ENCODE assay signal across 8 cellular contexts in the genomic region with DNA sequence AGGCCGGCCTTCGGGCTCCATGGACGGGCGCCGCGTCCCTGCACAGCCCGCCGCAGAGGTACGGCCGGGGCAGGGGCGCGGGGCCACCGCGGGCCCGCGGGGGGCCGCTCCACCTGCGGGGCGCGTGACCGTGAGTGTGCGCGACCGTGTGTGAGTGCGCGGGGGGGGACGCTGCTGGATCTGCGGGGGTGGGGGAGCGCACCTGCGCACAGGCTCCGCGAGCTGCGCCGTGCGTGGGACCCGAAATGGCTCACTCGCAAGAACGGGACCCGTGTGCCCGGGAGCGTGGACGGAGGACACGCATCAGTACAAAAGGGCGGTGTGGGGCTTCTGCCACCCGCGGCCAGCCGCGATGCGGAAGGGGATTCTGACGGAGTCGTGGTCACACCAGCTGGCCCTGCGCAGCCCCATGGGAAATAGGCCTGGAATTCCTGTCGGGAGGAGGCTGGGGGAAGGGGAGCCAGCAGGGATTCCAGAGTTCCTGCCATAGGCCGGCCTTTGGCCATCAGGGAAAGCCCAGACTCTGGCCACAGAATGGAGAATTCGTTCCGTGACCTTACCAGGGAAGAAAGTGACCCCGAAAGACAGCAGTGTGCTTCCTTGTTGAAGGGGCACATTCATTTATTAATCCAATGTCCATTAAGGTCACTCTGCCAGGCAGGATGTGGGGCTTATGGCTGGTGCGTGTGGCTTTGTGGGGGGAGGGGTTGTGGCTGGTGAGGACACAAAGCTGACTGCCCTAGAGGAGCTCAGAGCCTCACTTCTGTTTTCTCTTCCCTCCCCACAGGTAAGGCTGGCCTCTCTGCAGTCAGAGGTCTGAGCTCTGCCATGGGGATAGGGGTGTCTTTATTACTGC. TPM values are rescaled to one million over a fixed set of nuclear protein-coding genes. Genes with fewer than 3 reads are reported as not detected.
DNase-seq lines count a peak whose midpoint lies in the region; ATAC-seq and TF ChIP-seq lines count a peak whose summit lies in the region.

No MANE protein-coding gene starts in this region.

- peak overlapping the region; percentile 93 for H3K4me3 Mint-ChIP-seq in natural killer cell treated with Interleukin-12 subunit alpha and Interleukin-12 subunit beta and Interleukin-15 and Interleukin-18, amount 100 ng/mL, for 72 hours
- peak overlapping the region; percentile 97 for H3K4me3 Mint-ChIP-seq in type B pancreatic cell

- H3K36me3 Mint-ChIP-seq in natural killer cell treated with Interleukin-12 subunit alpha and Interleukin-12 subunit beta and Interleukin-15 and Interleukin-18, amount 100 ng/mL, for 72 hours: no peaks in the 10 kb centered on the region
- H3K36me3 Mint-ChIP-seq in type B pancreatic cell: peaks cover 15% of the 10 kb centered on the region

- H3K27me3 ChIP-seq in fibroblast of lung (ENCODE audit: control insufficient read depth, insufficient read depth, low read length): no peaks in the 10 kb centered on the region

- peaks cover 10% of the 10 kb centered on the region for H3K4me1 ChIP-seq in fibroblast of lung (ENCODE audit: control insufficient read depth, extremely low read depth, insufficient read depth, low read length)

- peak overlapping the region; percentile 71 to 85 (median 78) for H3K4me3 ChIP-seq in fibroblast of lung (replicated peaks in 1 of 4; ENCODE audit: control extremely low read depth in 1 of 4, insufficient read depth in 1 of 4, low read depth in 3 of 4, low read length in 4 of 4)

- H3K27ac Mint-ChIP-seq in natural killer cell treated with Interleukin-12 subunit alpha and Interleukin-12 subunit beta and Interleukin-15 and Interleukin-18, amount 100 ng/mL, for 72 hours: peak overlapping the region; percentile 89 to 90
- peak overlapping the region; percentile 95 for H3K27ac Mint-ChIP-seq in type B pancreatic cell

- no peaks in the 10 kb centered on the region for H3K9me3 ChIP-seq in fibroblast of lung (ENCODE audit: control insufficient read depth, insufficient read depth, low read depth, low read length)

- peaks cover 10 to 19% of the 10 kb centered on the region in 2 donors for H3K4me1 Mint-ChIP-seq in natural killer cell treated with Interleukin-12 subunit alpha and Interleukin-12 subunit beta and Interleukin-15 and Interleukin-18, amount 100 ng/mL, for 72 hours (ENCODE audit: low read depth in 2 of 2)
- H3K4me1 Mint-ChIP-seq in type B pancreatic cell (ENCODE audit: unreplicated experiment): peaks cover 38% of the 10 kb centered on the region

- H4K20me1 ChIP-seq in fibroblast of lung (ENCODE audit: control insufficient read depth, extremely low read depth, insufficient read depth, low read length): no peaks in the 10 kb centered on the region

- H3K36me3 ChIP-seq in fibroblast of lung (ENCODE audit: control insufficient read depth, insufficient read depth, low read length): peaks cover 16% of the 10 kb centered on the region

- H3K27me3 Mint-ChIP-seq in natural killer cell treated with Interleukin-12 subunit alpha and Interleukin-12 subunit beta and Interleukin-15 and Interleukin-18, amount 100 ng/mL, for 72 hours: no peaks in the 10 kb centered on the region
- no peaks in the 10 kb centered on the region for H3K27me3 Mint-ChIP-seq in type B pancreatic cell

- H3K4me2 ChIP-seq in fibroblast of lung (ENCODE audit: extremely low read depth, insufficient read depth, low read length): peak overlapping the region; percentile 97

- H3K9ac ChIP-seq in fibroblast of lung (ENCODE audit: insufficient read depth, low read length): peak overlapping the region; percentile 77

- peak overlapping the region; percentile 81 for H3K27ac ChIP-seq in fibroblast of lung (ENCODE audit: insufficient read depth, low read length)

- no peaks in the 10 kb centered on the region for H3K9me3 Mint-ChIP-seq in natural killer cell treated with Interleukin-12 subunit alpha and Interleukin-12 subunit beta and Interleukin-15 and Interleukin-18, amount 100 ng/mL, for 72 hours
- H3K9me3 Mint-ChIP-seq in type B pancreatic cell: no peaks in the 10 kb centered on the region

- TF ChIP-seq CTCF in fibroblast of lung (conservative IDR thresholded peaks at IDR 0.05 in 1 of 2, IDR thresholded peaks at IDR 0.05 in 1 of 2; ENCODE audit: low read depth in 1 of 2, low read length in 2 of 2): no peak
- TF ChIP-seq CTCF in type B pancreatic cell (conservative IDR thresholded peaks at IDR 0.05): no peak

- DNase-seq in AG08396 (ENCODE audit: low spot score): peak; percentile 86
- DNase-seq in NCI-H82 (lab: John Stamatoyannopoulos, UW): peak; percentile 86
- peak; percentile 39 for DNase-seq in activated T-helper 1 cell treated with Interleukin-2 at 50 U/mL for 16 hours (ENCODE audit: low read depth)
- DNase-seq in fibroblast of lung (ENCODE audit: low read depth in 2 of 2): peak; percentile 64 to 75
- DNase-seq in natural killer cell treated with Interleukin-12 subunit alpha and Interleukin-12 subunit beta and Interleukin-15 and Interleukin-18, amount 100 ng/mL, for 72 hours (ENCODE audit: low spot score): peak; percentile 70
- no peak for DNase-seq in type B pancreatic cell (ENCODE audit: extremely low spot score, unreplicated experiment)

- peaks cover 40% of the 10 kb centered on the region for H3K79me2 ChIP-seq in fibroblast of lung (ENCODE audit: control insufficient read depth, insufficient read depth, low read length)

- H2AFZ ChIP-seq in fibroblast of lung (ENCODE audit: low read length): peak overlapping the region; percentile 70

- peak; percentile 36 for ATAC-seq in GM18861 (IDR thresholded peaks at IDR 0.05; ENCODE audit: unreplicated experiment)
- ATAC-seq in HG03045 (IDR thresholded peaks at IDR 0.05; ENCODE audit: unreplicated experiment): peak; percentile 37
- peak in 1 of 2 donors; percentile 61 for ATAC-seq in natural killer cell treated with Interleukin-12 subunit alpha and Interleukin-12 subunit beta and Interleukin-15 and Interleukin-18, amount 100 ng/mL, for 72 hours

RNA-seq across cellular contexts. Expression of gene REPIN1, which starts 0.5 kb away (rescaled TPM):
- total RNA-seq in fibroblast of lung: 26.7 and 41.3 TPM in 2 replicates
- 20.8 and 29.2 TPM in 2 replicates for polyA plus RNA-seq in fibroblast of lung
- polyA plus RNA-seq in fibroblast of lung (2012): 36.9 and 51.0 TPM in 2 replicates
- polyA minus RNA-seq in fibroblast of lung (ENCODE audit: low replicate concordance): 51.9 and 52.5 TPM in 2 replicates
- 10 to 100 TPM; 53.9 to 84.2 TPM for total RNA-seq in natural killer cell treated with Interleukin-12 subunit alpha and Interleukin-12 subunit beta and Interleukin-15 and Interleukin-18, amount 100 ng/mL, for 72 hours
- 142 and 154 TPM in 2 replicates for total RNA-seq in type B pancreatic cell (ENCODE audit: low replicate concordance)

RNA-seq across cellular contexts. Expression of gene ZNF775, which starts 10.0 kb away (rescaled TPM):
- 7.7 and 9.6 TPM in 2 replicates for total RNA-seq in fibroblast of lung
- 1.2 TPM in 2 replicates for polyA plus RNA-seq in fibroblast of lung
- 3.6 and 4.2 TPM in 2 replicates for polyA plus RNA-seq in fibroblast of lung (2012)
- polyA minus RNA-seq in fibroblast of lung (ENCODE audit: low replicate concordance): 0.43 and 0.44 TPM in 2 replicates
- 1 to 10 TPM; 4.0 to 5.1 TPM for total RNA-seq in natural killer cell treated with Interleukin-12 subunit alpha and Interleukin-12 subunit beta and Interleukin-15 and Interleukin-18, amount 100 ng/mL, for 72 hours
- total RNA-seq in type B pancreatic cell (ENCODE audit: low replicate concordance): 6.9 and 12.3 TPM in 2 replicates

RNA-seq across cellular contexts. Expression of gene RARRES2, which starts 27.7 kb away (rescaled TPM):
- total RNA-seq in fibroblast of lung: 65.6 and 174 TPM in 2 replicates
- 9.8 and 67.0 TPM in 2 replicates for polyA plus RNA-seq in fibroblast of lung
- polyA plus RNA-seq in fibroblast of lung (2012): 12.4 and 95.1 TPM in 2 replicates
- polyA minus RNA-seq in fibroblast of lung (ENCODE audit: low replicate concordance): 6.5 TPM in 1 of 2 replicates, not detected in the other
- total RNA-seq in natural killer cell treated with Interleukin-12 subunit alpha and Interleukin-12 subunit beta and Interleukin-15 and Interleukin-18, amount 100 ng/mL, for 72 hours: not detected
- 16.3 and 109 TPM in 2 replicates for total RNA-seq in type B pancreatic cell (ENCODE audit: low replicate concordance)

RNA-seq across cellular contexts. Expression of gene ACTR3C, which starts 45.8 kb away (rescaled TPM):
- total RNA-seq in fibroblast of lung (0.50 and 2.6 TPM in 2 replicates), type B pancreatic cell (ENCODE audit: low replicate concordance) (4.8 and 8.7 TPM in 2 replicates)
- 0.05 and 0.09 TPM in 2 replicates for polyA plus RNA-seq in fibroblast of lung
- polyA plus RNA-seq in fibroblast of lung (2012): 0.27 TPM in 1 of 2 replicates, not detected in the other
- polyA minus RNA-seq in fibroblast of lung (ENCODE audit: low replicate concordance): not detected in 2 replicates
- 10 to 100 TPM in 1 of 2 donors, 1 to 10 TPM in 1; 2.9 to 12.6 TPM for total RNA-seq in natural killer cell treated with Interleukin-12 subunit alpha and Interleukin-12 subunit beta and Interleukin-15 and Interleukin-18, amount 100 ng/mL, for 72 hours

RNA-seq across cellular contexts. Expression of gene LRRC61, which starts 46.0 kb away (rescaled TPM):
- total RNA-seq in fibroblast of lung (0.33 and 1.0 TPM in 2 replicates), type B pancreatic cell (ENCODE audit: low replicate concordance) (13.0 and 17.7 TPM in 2 replicates)
- 0.03 and 0.10 TPM in 2 replicates for polyA plus RNA-seq in fibroblast of lung
- polyA plus RNA-seq in fibroblast of lung (2012): 0.08 TPM in 1 of 2 replicates, not detected in the other
- polyA minus RNA-seq in fibroblast of lung (ENCODE audit: low replicate concordance): not detected in 2 replicates
- 10 to 100 TPM; 16.1 to 27.1 TPM for total RNA-seq in natural killer cell treated with Interleukin-12 subunit alpha and Interleukin-12 subunit beta and Interleukin-15 and Interleukin-18, amount 100 ng/mL, for 72 hours

Comparison
In these comparisons a context has a peak if more than half of its experiments do, and no peak if none do; other contexts are left out.
1. RNA of gene RARRES2, which starts 27.7 kb away (total RNA-seq): 16.3 to 109 TPM in type B pancreatic cell and 65.6 to 174 TPM in fibroblast of lung; not detected in natural killer cell treated with Interleukin-12 subunit alpha and Interleukin-12 subunit beta and Interleukin-15 and Interleukin-18, amount 100 ng/mL, for 72 hours; every median in the first group is over 10 times any median in the second.